In genomic region chr10:49152037-49152436, GRCh38 we compare ENCODE assay signal across 27 cellular contexts. TPM values are rescaled to one million over a fixed set of nuclear protein-coding genes. Genes with fewer than 3 reads are reported as not detected.
A peak's percentile ranks its signal among the peaks of the same experiment; 100 is the strongest.
DNase-seq lines count a peak whose midpoint lies in the region; ATAC-seq, FAIRE-seq and TF ChIP-seq lines count a peak whose summit lies in the region.
"Had no signal": no experiment of that assay in that cellular context is flagged by ENCODE, and none has a peak within 500 bp of the region (broad histone marks: within the 10 kb centered on the region; RNA-seq: fewer than 3 reads in every experiment).

No MANE protein-coding gene starts in this region.

- DNase-seq in K562 (ENCODE audit: extremely low read depth in 1 of 4, low spot score in 3 of 4) (no peak), NCI-H2171 treated with DMSO at 0.1 percent for 48 hours (lab: John Stamatoyannopoulos, UW) (no peak), EL (no peak)
- DNase-seq: 8988T; ACHN; BE2C; C1 segment of cervical spinal cord; CD4-positive, alpha-beta memory T cell; CD4-positive, CD25-positive, alpha-beta regulatory T cell; CD8-positive, alpha-beta memory T cell; COR-L47; DMS 273 treated with DMSO at 0.1 percent for 48 hours; DMS153; DMS53; DMS79; DND-41; GF-D8 had no signal

- no peaks in the 10 kb centered on the region for H3K9me1 ChIP-seq in K562 (ENCODE audit: control insufficient read depth, insufficient read depth, low read length)

- in situ Hi-C loops in K562 (cut with MboI): no loop called here

- peak; percentile 49 for ATAC-seq in GM18867 (IDR thresholded peaks at IDR 0.05; ENCODE audit: unreplicated experiment)
- ATAC-seq in HG03175 (IDR thresholded peaks at IDR 0.05; ENCODE audit: unreplicated experiment): peak; percentile 47
- no peak for ATAC-seq in K562

- 87% methylated on average over 4 of the region's 4 CpGs for WGBS in K562 (ENCODE audit: insufficient coverage, low coverage, missing lambda C conversion rate)

- no peak overlapping the region for H2AFZ ChIP-seq in K562 (ENCODE audit: low read depth, low read length)

- POLR2A ChIA-PET in K562 (lab: Yijun Ruan, JAX): interaction anchor here (1.0 to 1.6 kb wide), 3 partner anchors 10 to 12 kb away, joined by 4 to 8 read pairs (median 5); no protein-coding TSS in a partner anchor

- no peaks in the 10 kb centered on the region for H3K9me3 ChIP-seq in K562 (replicated peaks; ENCODE audit: control insufficient read depth, insufficient read depth, low read depth, low read length)
- H3K9me3 ChIP-seq: BE2C had no signal

- no TSS peak for BruUV-seq in K562 (replicated peaks; lab: Mats Ljungman, UMichigan)

- H3K27me3 ChIP-seq in K562 (ENCODE audit: control insufficient read depth in 2 of 2, insufficient read depth in 2 of 2, low read length in 2 of 2): no peaks in the 10 kb centered on the region
- H3K27me3 ChIP-seq: BE2C, BLaER1 had no signal

- CTCF ChIA-PET in K562 (lab: Yijun Ruan, JAX; ENCODE audit: low intra/inter-chr PET ratio): no interaction called here

- no peak overlapping the region for H3K4me2 ChIP-seq in K562 (ENCODE audit: insufficient read depth, low read length)
- H3K4me2 ChIP-seq: BLaER1 had no signal

- H3K9ac ChIP-seq in K562 (ENCODE audit: insufficient read depth in 1 of 2, low read depth in 2 of 2, low read length in 2 of 2): no peak overlapping the region
- H3K9ac ChIP-seq: BLaER1 had no signal

- peaks cover 18% of the 10 kb centered on the region; the same call in 1 of the 3 replicates for H3K36me3 ChIP-seq in K562 (ENCODE audit: control insufficient read depth, insufficient read depth, low read length)
- H3K36me3 ChIP-seq: BE2C, BLaER1 had no signal

- H3K4me3 ChIP-seq in K562: no peak overlapping the region
- H3K4me3 ChIP-seq: BLaER1 had no signal

- no peak for TF ChIP-seq EP300 in K562 (IDR thresholded peaks at IDR 0.05; ENCODE audit: low read length)

- no peak overlapping the region for H3K27ac ChIP-seq in K562 (ENCODE audit: extremely low read depth, low read depth, low read length)
- H3K27ac ChIP-seq: BLaER1 had no signal

- TF ChIP-seq RAD21 in K562 (CRISPR knock-in tag; conservative IDR thresholded peaks at IDR 0.05 in 1 of 2, IDR thresholded peaks at IDR 0.05 in 1 of 2): no peak

- no peak for FAIRE-seq in K562 (lab: Jason Lieb, UNC)
- FAIRE-seq: A204.1, G401.6, GM12891 had no signal

- TF ChIP-seq POLR2A in K562 (conservative IDR thresholded peaks at IDR 0.05): no peak

- H3K79me2 ChIP-seq in K562 (ENCODE audit: control insufficient read depth, insufficient read depth, low read length): no peaks in the 10 kb centered on the region

- H3K4me1 ChIP-seq in K562 (replicated peaks in 1 of 2; ENCODE audit: control insufficient read depth in 2 of 2, insufficient read depth in 2 of 2, low read length in 2 of 2): peaks cover 10 to 20% of the 10 kb centered on the region in 2 experiments; a peak in 3 of 5 replicates
- H3K4me1 ChIP-seq: BLaER1 had no signal

- no peak for TF ChIP-seq CTCF in K562 (IDR thresholded peaks at IDR 0.05 in 2 of 3, conservative IDR thresholded peaks at IDR 0.05 in 1 of 3; ENCODE audit: insufficient read depth in 2 of 3, low read depth in 1 of 3, low read length in 3 of 3)

- no peaks in the 10 kb centered on the region for H4K20me1 ChIP-seq in K562 (replicated peaks; ENCODE audit: control insufficient read depth, insufficient read depth, low read length)
- H4K20me1 ChIP-seq: BLaER1 had no signal

- intact Hi-C loops in K562 (cut with micrococcal nuclease): no loop called here

TF ChIP-seq in K562, 482 proteins besides CTCF, POLR2A, EP300 and RAD21:
- TF ChIP-seq BRF1 (IDR thresholded peaks at IDR 0.05; ENCODE audit: borderline replicate concordance, extremely low read depth, insufficient read length) (no peak), ELK1 (CRISPR knock-in tag; IDR thresholded peaks at IDR 0.05) (no peak), POLR2G (IDR thresholded peaks at IDR 0.05; ENCODE audit: low read depth, low read length) (0 out of 2 replicates have a peak, but pooled peaks have one; percentile 4)

RNA-seq across cellular contexts. Expression of gene FAM170B, which starts 18.2 kb away (rescaled TPM):
- total RNA-seq in K562 (2011; cell fraction: chromatin; rRNA removed; ENCODE audit: low replicate concordance): not detected in 2 replicates
- total RNA-seq in K562 (2011; cell fraction: nucleolus; rRNA removed): 0.53 TPM in 1 of 2 replicates, not detected in the other
- not detected in 2 replicates for total RNA-seq in K562 (2011; cell fraction: nucleoplasm; rRNA removed)
- total RNA-seq in K562 (2014; rRNA removed): 0.24 TPM in 1 of 2 replicates, not detected in the other
- not detected in 2 replicates for total RNA-seq in K562 (2014; rRNA removed; fragmentation: Illumina TruSeq; extraction: Trizol)
- 0.11 TPM in 2 replicates for total RNA-seq in K562 (2015; rRNA removed; fragmentation: Illumina TruSeq; extraction: Trizol)
- total RNA-seq in K562 (2021): not detected in 2 replicates
- polyA plus RNA-seq in K562 (2011; rRNA removed): 0.07 TPM in 1 of 2 replicates, not detected in the other
- polyA plus RNA-seq in K562 (2011; cell fraction: cytosol; rRNA removed): not detected in 2 replicates
- 0.11 TPM in 1 of 2 replicates, not detected in the other for polyA plus RNA-seq in K562 (2011; cell fraction: nucleus; rRNA removed)
- polyA plus RNA-seq in K562 (2012): 0.15 and 0.17 TPM in 2 replicates
- polyA plus RNA-seq in K562 (2014; fragmentation: Illumina TruSeq; extraction: Trizol): not detected in 2 replicates
- polyA plus RNA-seq in K562 (2014; fragmentation: Nextera tagmentation; extraction: Ambion mirVana): not detected
- 0.13 and 0.21 TPM in 2 replicates for polyA plus RNA-seq in K562 (2014; rRNA removed)
- polyA minus RNA-seq in K562 (2011; rRNA and poly(A)+ RNA removed): not detected in 2 replicates
- polyA minus RNA-seq in K562 (2011; cell fraction: cytosol; rRNA and poly(A)+ RNA removed): not detected in 2 replicates
- polyA minus RNA-seq in K562 (2011; cell fraction: nucleus; rRNA and poly(A)+ RNA removed): 0.22 TPM in 1 of 2 replicates, not detected in the other
- total RNA-seq: A673; CD4-positive, alpha-beta memory T cell; CD4-positive, CD25-positive, alpha-beta regulatory T cell; CD8-positive, alpha-beta memory T cell; Daoy had no signal
- polyA plus RNA-seq: AG04450; CD14-positive monocyte; CD4-positive, alpha-beta memory T cell; CD4-positive, CD25-positive, alpha-beta regulatory T cell; CD8-positive, alpha-beta memory T cell had no signal

RNA-seq across cellular contexts. Expression of gene TMEM273, which starts 36.2 kb away (rescaled TPM):
- 81.2 and 118 TPM in 2 replicates for total RNA-seq in K562 (2011; cell fraction: chromatin; rRNA removed; ENCODE audit: low replicate concordance)
- 54.2 and 60.0 TPM in 2 replicates for total RNA-seq in K562 (2011; cell fraction: nucleolus; rRNA removed)
- 86.6 and 86.7 TPM in 2 replicates for total RNA-seq in K562 (2011; cell fraction: nucleoplasm; rRNA removed)
- total RNA-seq in K562 (2014; rRNA removed): 93.1 and 94.3 TPM in 2 replicates
- 72.3 and 78.7 TPM in 2 replicates for total RNA-seq in K562 (2014; rRNA removed; fragmentation: Illumina TruSeq; extraction: Trizol)
- total RNA-seq in K562 (2015; rRNA removed; fragmentation: Illumina TruSeq; extraction: Trizol): 90.7 and 95.6 TPM in 2 replicates
- total RNA-seq in K562 (2021): 63.1 and 64.3 TPM in 2 replicates
- 38.9 and 39.2 TPM in 2 replicates for polyA plus RNA-seq in K562 (2011; rRNA removed)
- 28.1 and 37.9 TPM in 2 replicates for polyA plus RNA-seq in K562 (2011; cell fraction: cytosol; rRNA removed)
- 97.0 and 101 TPM in 2 replicates for polyA plus RNA-seq in K562 (2011; cell fraction: nucleus; rRNA removed)
- 161 and 239 TPM in 2 replicates for polyA plus RNA-seq in K562 (2012)
- polyA plus RNA-seq in K562 (2014; fragmentation: Illumina TruSeq; extraction: Trizol): 126 and 127 TPM in 2 replicates
- 100 to 1,000 TPM in 1 of 2 experiments, 10 to 100 TPM in 1; 97.3 to 102 TPM for polyA plus RNA-seq in K562 (2014; fragmentation: Nextera tagmentation; extraction: Ambion mirVana)
- 131 and 145 TPM in 2 replicates for polyA plus RNA-seq in K562 (2014; rRNA removed)
- 30.9 and 33.2 TPM in 2 replicates for polyA minus RNA-seq in K562 (2011; rRNA and poly(A)+ RNA removed)
- polyA minus RNA-seq in K562 (2011; cell fraction: cytosol; rRNA and poly(A)+ RNA removed): 9.6 and 10.0 TPM in 2 replicates
- polyA minus RNA-seq in K562 (2011; cell fraction: nucleus; rRNA and poly(A)+ RNA removed): 24.1 and 32.7 TPM in 2 replicates
- total RNA-seq: A673, Daoy had no signal
- polyA plus RNA-seq: AG04450 had no signal

RNA-seq across cellular contexts. Expression of gene VSTM4, which starts 36.7 kb away (rescaled TPM):
- 28.0 and 44.8 TPM in 2 replicates for total RNA-seq in K562 (2011; cell fraction: chromatin; rRNA removed; ENCODE audit: low replicate concordance)
- total RNA-seq in K562 (2011; cell fraction: nucleolus; rRNA removed): 25.3 and 25.7 TPM in 2 replicates
- total RNA-seq in K562 (2011; cell fraction: nucleoplasm; rRNA removed): 38.3 and 60.8 TPM in 2 replicates
- total RNA-seq in K562 (2014; rRNA removed) (2.3 and 3.2 TPM in 2 replicates), K562 (2014; rRNA removed; fragmentation: Illumina TruSeq; extraction: Trizol) (2.9 and 3.5 TPM in 2 replicates), K562 (2015; rRNA removed; fragmentation: Illumina TruSeq; extraction: Trizol) (1.4 and 1.5 TPM in 2 replicates), K562 (2021) (3.9 and 4.5 TPM in 2 replicates)
- polyA plus RNA-seq in K562 (2011; rRNA removed) (7.3 and 7.9 TPM in 2 replicates), K562 (2014; fragmentation: Illumina TruSeq; extraction: Trizol) (4.1 and 5.0 TPM in 2 replicates), K562 (2014; fragmentation: Nextera tagmentation; extraction: Ambion mirVana) (1 to 10 TPM; 1.0 to 1.1 TPM), K562 (2014; rRNA removed) (3.0 TPM in 2 replicates)
- 3.7 and 5.1 TPM in 2 replicates for polyA plus RNA-seq in K562 (2011; cell fraction: cytosol; rRNA removed)
- polyA plus RNA-seq in K562 (2011; cell fraction: nucleus; rRNA removed): 7.6 and 10.0 TPM in 2 replicates
- polyA plus RNA-seq in K562 (2012): 3.2 and 4.6 TPM in 2 replicates
- polyA minus RNA-seq in K562 (2011; rRNA and poly(A)+ RNA removed): 11.4 and 12.1 TPM in 2 replicates
- polyA minus RNA-seq in K562 (2011; cell fraction: cytosol; rRNA and poly(A)+ RNA removed): 4.6 and 6.7 TPM in 2 replicates
- polyA minus RNA-seq in K562 (2011; cell fraction: nucleus; rRNA and poly(A)+ RNA removed): 15.8 and 17.0 TPM in 2 replicates
- total RNA-seq: CD4-positive, alpha-beta memory T cell; CD4-positive, CD25-positive, alpha-beta regulatory T cell had no signal
- polyA plus RNA-seq: CD14-positive monocyte; CD4-positive, alpha-beta memory T cell; CD8-positive, alpha-beta memory T cell had no signal
